Comparison of ENCODE assay signal across 21 cellular contexts in genomic region chr21:44626673-44627143, GRCh38. TPM values are rescaled to one million over a fixed set of nuclear protein-coding genes. Genes with fewer than 3 reads are reported as not detected.
"Had no signal": no experiment of that assay in that cellular context is flagged by ENCODE, and none has a peak within 500 bp of the region (broad histone marks: within the 10 kb centered on the region; RNA-seq: fewer than 3 reads in every experiment).

TSS of gene KRTAP10-9 (plus strand) at chr21:44627093. CDS start at chr21:44627172, 79 bp downstream.

- H3K4me3 ChIP-seq: gastrocnemius medialis, heart right ventricle, mucosa of descending colon, skin epidermis, suprapubic skin, upper lobe of right lung had no signal

- H3K4me1 ChIP-seq: gastrocnemius medialis, suprapubic skin, upper lobe of right lung had no signal

- H3K27ac Mint-ChIP-seq: activated naive CD4-positive, alpha-beta T cell treated with anti-CD3 and anti-CD28 coated beads, Interleukin-2, amount 10 ng/mL, durations not matched to agents 7 days and 5 days; dendritic cell treated with granulocyte-macrophage colony-stimulating factor and Interleukin-4, amounts not matched to agents 40 ng/mL and 50 ng/mL, for 4 days; nephron; progenitor cell of endocrine pancreas had no signal

- H3K36me3 ChIP-seq: brain microvascular endothelial cell, gastrocnemius medialis, heart right ventricle, suprapubic skin, upper lobe of right lung had no signal

- H3K4me1 Mint-ChIP-seq: nephron had no signal

- H3K9me3 ChIP-seq: gastrocnemius medialis had no signal

- H3K27me3 ChIP-seq: brain microvascular endothelial cell, upper lobe of right lung had no signal

- H3K27me3 Mint-ChIP-seq: progenitor cell of endocrine pancreas had no signal

- H3K27ac ChIP-seq: brain microvascular endothelial cell, gastrocnemius medialis, heart right ventricle, skin epidermis, suprapubic skin, upper lobe of right lung had no signal

- H3K4me3 Mint-ChIP-seq: activated naive CD4-positive, alpha-beta T cell treated with anti-CD3 and anti-CD28 coated beads, Interleukin-2, amount 10 ng/mL, durations not matched to agents 7 days and 5 days; dendritic cell treated with granulocyte-macrophage colony-stimulating factor and Interleukin-4, amounts not matched to agents 40 ng/mL and 50 ng/mL, for 4 days; nephron had no signal

- ATAC-seq: gastrocnemius medialis; left lobe of liver; mucosa of descending colon; stimulated activated naive CD8-positive, alpha-beta T cell treated with anti-CD3 and anti-CD28 coated beads, Interleukin-15, Interleukin-2, amounts not matched to agents 100 U/mL and 50 U/mL, for 24 hours; upper lobe of right lung had no signal

- DNase-seq: activated CD4-positive, CD25-positive, alpha-beta regulatory T cell treated with anti-CD3 and anti-CD28 coated beads, Interleukin-2, amount 50 U/mL, for 72 hours; activated naive CD4-positive, alpha-beta T cell treated with anti-CD3 and anti-CD28 coated beads, Interleukin-2, amount 10 ng/mL, durations not matched to agents 7 days and 5 days; brain microvascular endothelial cell; effector memory CD4-positive, alpha-beta T cell; gastrocnemius medialis; heart right ventricle; occipital lobe; right cardiac atrium; stimulated activated CD4-positive, alpha-beta T cell treated with anti-CD3 and anti-CD28 coated beads, Interleukin-4, amount 100 ng/mL, for 4 hours; stimulated activated CD8-positive, alpha-beta memory T cell treated with anti-CD3 and anti-CD28 coated beads, Interleukin-4, amount 100 ng/mL, for 48 hours; stimulated activated naive CD8-positive, alpha-beta T cell treated with anti-CD3 and anti-CD28 coated beads, Interleukin-15, Interleukin-2, amounts not matched to agents 100 U/mL and 50 U/mL, for 24 hours; upper lobe of right lung had no signal

RNA-seq across cellular contexts. Expression of gene KRTAP10-9, which starts in this region (rescaled TPM):
- total RNA-seq: epithelial cell of proximal tubule; gastrocnemius medialis; heart right ventricle; left lobe of liver; mucosa of descending colon; occipital lobe; progenitor cell of endocrine pancreas; right cardiac atrium; T-helper 1 cell treated with Interleukin-12 subunit alpha and Interleukin-12 subunit beta and Interleukin-4 antibody, amounts not matched to agents 30 ng/mL and 1 ng/mL, for 36 hours; upper lobe of right lung had no signal
